1 cellular context compared by ENCODE assay signal in the genomic region with DNA sequence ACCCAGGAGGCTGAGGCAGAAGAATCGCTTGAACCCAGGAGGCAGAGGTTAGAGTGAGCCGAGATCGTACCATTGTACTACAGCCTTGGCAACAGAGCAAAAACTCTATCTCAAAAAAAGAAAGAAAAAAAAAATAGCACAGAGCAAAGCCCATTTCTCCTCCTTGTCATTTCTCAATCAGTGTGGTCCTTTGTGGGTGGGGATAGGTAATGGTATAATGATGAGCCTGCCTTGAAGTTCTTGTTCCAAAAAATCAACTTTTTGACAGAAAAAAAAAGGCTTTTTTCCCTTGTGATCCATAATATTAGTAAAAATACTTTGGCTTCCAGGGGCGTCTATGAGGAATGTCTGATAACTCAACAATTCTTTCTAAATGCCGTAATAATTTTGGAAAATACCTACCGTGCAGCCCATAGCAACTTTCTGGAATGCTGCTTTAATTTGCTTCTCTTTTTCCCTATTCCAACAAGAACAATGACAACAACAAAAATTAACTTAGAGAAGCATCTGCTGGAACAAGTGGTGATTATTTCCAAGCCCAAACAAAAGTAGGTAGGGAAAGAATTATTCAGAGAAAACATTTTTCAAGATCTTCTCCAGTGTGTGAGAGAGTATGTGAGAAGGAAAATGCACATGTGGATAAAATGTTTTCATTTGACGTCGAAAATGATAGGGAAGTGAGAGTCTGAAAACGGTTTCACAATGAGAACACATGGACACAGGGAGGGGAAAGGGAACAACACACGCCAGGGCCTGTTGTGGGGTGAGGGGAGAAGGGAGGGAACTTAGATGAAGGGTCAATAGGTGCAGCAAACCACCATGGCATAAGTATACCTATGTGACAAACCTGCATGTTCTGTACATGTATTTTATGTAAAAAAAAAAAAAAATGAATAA.
TF ChIP-seq lines count a peak whose summit lies in the region.

No MANE protein-coding gene starts in this region.

TF ChIP-seq in H1, 55 proteins besides CTCF, POLR2A, EP300 and RAD21 (continued from another document):
- no peak for TF ChIP-seq E2F6 (IDR thresholded peaks at IDR 0.05)
